Comparison of ENCODE assay signal across 8 cellular contexts in the genomic region with DNA sequence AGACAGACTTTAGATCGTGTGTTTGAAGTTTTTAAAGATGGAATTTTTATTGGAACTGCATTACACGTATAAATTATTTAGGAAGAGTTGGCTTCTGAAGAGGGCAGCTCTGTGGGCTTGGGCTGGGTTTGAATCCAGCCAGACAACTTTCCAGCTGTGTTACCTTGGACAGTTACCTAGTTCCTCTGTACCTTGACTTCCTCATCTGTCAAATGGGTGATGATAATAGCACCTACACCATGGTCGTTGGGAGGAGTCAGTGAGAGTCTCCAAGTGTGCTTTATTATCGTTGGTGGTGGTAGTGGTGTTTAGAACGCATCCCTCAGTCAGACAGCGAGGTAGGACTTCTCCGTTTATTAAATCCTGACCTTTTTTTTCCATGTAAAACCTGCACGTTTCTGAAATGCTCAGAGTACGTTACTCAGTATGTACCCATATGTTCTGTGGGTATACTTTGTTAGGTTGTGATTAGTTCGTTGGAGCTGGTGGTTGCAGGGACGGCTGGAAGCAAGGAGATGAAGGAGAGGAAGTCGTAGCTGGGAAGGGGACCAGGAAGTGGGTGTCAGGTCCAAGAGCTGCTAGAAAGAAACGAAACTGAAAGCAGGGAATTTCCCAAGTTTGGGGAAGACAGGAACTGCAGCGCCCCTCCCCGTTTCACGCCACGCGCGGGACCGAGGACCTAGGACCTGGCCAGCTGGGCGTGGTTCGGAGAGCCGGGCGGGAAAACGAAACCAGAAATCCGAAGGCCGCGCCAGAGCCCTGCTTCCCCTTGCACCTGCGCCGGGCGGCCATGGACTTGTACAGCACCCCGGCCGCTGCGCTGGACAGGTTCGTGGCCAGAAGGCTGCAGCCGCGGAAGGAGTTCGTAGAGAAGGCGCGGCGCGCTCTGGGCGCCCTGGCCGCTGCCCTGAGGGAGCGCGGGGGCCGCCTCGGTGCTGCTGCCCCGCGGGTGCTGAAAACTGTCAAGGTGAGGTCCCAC. TPM values are rescaled to one million over a fixed set of nuclear protein-coding genes. Genes with fewer than 3 reads are reported as not detected.
DNase-seq lines count a peak whose midpoint lies in the region; ATAC-seq, FAIRE-seq and TF ChIP-seq lines count a peak whose summit lies in the region.

A gene with protein sequence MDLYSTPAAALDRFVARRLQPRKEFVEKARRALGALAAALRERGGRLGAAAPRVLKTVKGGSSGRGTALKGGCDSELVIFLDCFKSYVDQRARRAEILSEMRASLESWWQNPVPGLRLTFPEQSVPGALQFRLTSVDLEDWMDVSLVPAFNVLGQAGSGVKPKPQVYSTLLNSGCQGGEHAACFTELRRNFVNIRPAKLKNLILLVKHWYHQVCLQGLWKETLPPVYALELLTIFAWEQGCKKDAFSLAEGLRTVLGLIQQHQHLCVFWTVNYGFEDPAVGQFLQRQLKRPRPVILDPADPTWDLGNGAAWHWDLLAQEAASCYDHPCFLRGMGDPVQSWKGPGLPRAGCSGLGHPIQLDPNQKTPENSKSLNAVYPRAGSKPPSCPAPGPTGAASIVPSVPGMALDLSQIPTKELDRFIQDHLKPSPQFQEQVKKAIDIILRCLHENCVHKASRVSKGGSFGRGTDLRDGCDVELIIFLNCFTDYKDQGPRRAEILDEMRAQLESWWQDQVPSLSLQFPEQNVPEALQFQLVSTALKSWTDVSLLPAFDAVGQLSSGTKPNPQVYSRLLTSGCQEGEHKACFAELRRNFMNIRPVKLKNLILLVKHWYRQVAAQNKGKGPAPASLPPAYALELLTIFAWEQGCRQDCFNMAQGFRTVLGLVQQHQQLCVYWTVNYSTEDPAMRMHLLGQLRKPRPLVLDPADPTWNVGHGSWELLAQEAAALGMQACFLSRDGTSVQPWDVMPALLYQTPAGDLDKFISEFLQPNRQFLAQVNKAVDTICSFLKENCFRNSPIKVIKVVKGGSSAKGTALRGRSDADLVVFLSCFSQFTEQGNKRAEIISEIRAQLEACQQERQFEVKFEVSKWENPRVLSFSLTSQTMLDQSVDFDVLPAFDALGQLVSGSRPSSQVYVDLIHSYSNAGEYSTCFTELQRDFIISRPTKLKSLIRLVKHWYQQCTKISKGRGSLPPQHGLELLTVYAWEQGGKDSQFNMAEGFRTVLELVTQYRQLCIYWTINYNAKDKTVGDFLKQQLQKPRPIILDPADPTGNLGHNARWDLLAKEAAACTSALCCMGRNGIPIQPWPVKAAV (plus strand): TSS at position 734 of the 979 bp plus-strand sequence. CDS start 57 bp downstream, at position 791.

- no peaks in the 10 kb centered on the region for H3K4me1 Mint-ChIP-seq in neural progenitor cell

- DNase-seq in GM03348 (ENCODE audit: low spot score) (peak; percentile 87), RCC 7860 (ENCODE audit: low spot score) (peak; percentile 76), foreskin fibroblast (peak; percentile 58 to 76), neural progenitor cell (ENCODE audit: low spot score) (peak; percentile 49), stomach (peak; percentile 89), NCI-H82 treated with DMSO at 0.1 percent for 48 hours (lab: John Stamatoyannopoulos, UW; ENCODE audit: unreplicated experiment) (no peak)
- DNase-seq in activated effector memory CD4-positive, alpha-beta T cell treated with anti-CD3 and anti-CD28 coated beads, Interleukin-2, amount 50 U/mL, for 16 hours, result peak; percentile 90

- peaks cover 10% of the 10 kb centered on the region for H3K4me1 ChIP-seq in neural progenitor cell
- H3K4me1 ChIP-seq in stomach, result peaks cover 8 to 23% (median 21%) of the 10 kb centered on the region in 4 donors

- peak within 1 kb of the TSS; percentile 66 for H3K4me3 Mint-ChIP-seq in neural progenitor cell

- intact Hi-C loops in stomach (cut with DNase I; ENCODE audit: low total_unique reads), result no loop called here

- TF ChIP-seq CTCF in foreskin fibroblast (IDR thresholded peaks at IDR 0.05; ENCODE audit: low read depth, low read length), result no peak
- TF ChIP-seq CTCF in neural progenitor cell (IDR thresholded peaks at IDR 0.05), result no peak
- TF ChIP-seq CTCF in stomach (IDR thresholded peaks at IDR 0.05), result peak in 1 of 7 experiments; percentile 14

- H4K20me1 ChIP-seq in neural progenitor cell (ENCODE audit: low read depth), result no peaks in the 10 kb centered on the region

- ATAC-seq in HG03095 (IDR thresholded peaks at IDR 0.05; ENCODE audit: unreplicated experiment), result peak; percentile 47

- H3K36me3 ChIP-seq in neural progenitor cell (no peaks in the 10 kb centered on the region), stomach (peaks cover 0 to 12% (median 5%) of the 10 kb centered on the region in 4 donors)

- H3K36me3 Mint-ChIP-seq in neural progenitor cell, result no peaks in the 10 kb centered on the region

- TF ChIP-seq EP300 in stomach (IDR thresholded peaks at IDR 0.05), result no peak

- peaks cover 11% of the 10 kb centered on the region for H3K27me3 Mint-ChIP-seq in neural progenitor cell (ENCODE audit: insufficient read depth, low read depth)

- H3K4me3 ChIP-seq in foreskin fibroblast (ENCODE audit: low read depth in 1 of 2, low read length in 2 of 2) (peak within 1 kb of the TSS; percentile 78 to 82), neural progenitor cell (peak within 1 kb of the TSS; percentile 46), stomach (peak within 1 kb of the TSS; percentile 67 to 76 (median 72))

- no peak for FAIRE-seq in RCC 7860 (lab: Jason Lieb, UNC)

- H3K9me3 ChIP-seq in neural progenitor cell (ENCODE audit: low read depth) (no peaks in the 10 kb centered on the region), stomach (no peaks in the 10 kb centered on the region)

- H3K4me2 ChIP-seq in neural progenitor cell, result peak within 1 kb of the TSS; percentile 72

- peak within 1 kb of the TSS; percentile 18 for H2AFZ ChIP-seq in neural progenitor cell (replicated peaks)

- WGBS in stomach, 5 donors, result 7 to 11% (median 8%) methylated on average over 31 to 50 of the region's 50 CpGs

- no peak within 1 kb of the TSS for H3K27ac ChIP-seq in neural progenitor cell
- H3K27ac ChIP-seq in stomach, result peak within 1 kb of the TSS; percentile 83 to 93 (median 86)

- no peak within 1 kb of the TSS for H3K9ac ChIP-seq in neural progenitor cell

- no peaks in the 10 kb centered on the region for H3K9me3 Mint-ChIP-seq in neural progenitor cell

- H3K27ac Mint-ChIP-seq in neural progenitor cell, result no peak within 1 kb of the TSS

- TF ChIP-seq POLR2A in stomach (IDR thresholded peaks at IDR 0.05), result no peak

- H3F3A ChIP-seq in neural progenitor cell (ENCODE audit: low read depth), result peaks cover 2% of the 10 kb centered on the region

- H3K27me3 ChIP-seq in neural progenitor cell (peaks cover 42% of the 10 kb centered on the region), stomach (no peaks in the 10 kb centered on the region)

- H3K79me2 ChIP-seq in neural progenitor cell (ENCODE audit: low read depth), result no peaks in the 10 kb centered on the region

RNA-seq across cellular contexts. Expression of the gene that starts here (rescaled TPM):
- total RNA-seq in neural progenitor cell (ENCODE audit: low replicate concordance), result under 0.01 TPM in 1 of 2 replicates, not detected in the other
- 100 to 1,000 TPM in 1 of 5 donors, 10 to 100 TPM in 3, 1 to 10 TPM in 1; 7.1 to 208 (median 45.2) TPM for total RNA-seq in stomach
- 1 to 10 TPM; 5.7 to 7.1 (median 6.9) TPM for polyA plus RNA-seq in stomach

Comparison
In these comparisons a context has a peak if more than half of its experiments do, and no peak if none do; other contexts are left out.
1. Peak in DNase-seq, H3K4me3 ChIP-seq and H3K4me2 ChIP-seq in neural progenitor cell; RNA of the gene not detected or under 1 TPM.